Comparison of ENCODE assay signal across 12 cellular contexts in genomic region chr18:32974421-32975165, GRCh38.
DNase-seq lines count a peak whose midpoint lies in the region; ATAC-seq and TF ChIP-seq lines count a peak whose summit lies in the region.
"Had no signal": no experiment of that assay in that cellular context is flagged by ENCODE, and none has a peak within 500 bp of the region (broad histone marks: within the 10 kb centered on the region; RNA-seq: fewer than 3 reads in every experiment).

No MANE protein-coding gene starts in this region.

- TF ChIP-seq POLR2A in right lobe of liver (IDR thresholded peaks at IDR 0.05) = no peak

- H3K4me3 ChIP-seq in neuron (ENCODE audit: low read length) (no peak overlapping the region), right lobe of liver (no peak overlapping the region)

- peak; percentile 90 for ATAC-seq in GM19023 (IDR thresholded peaks at IDR 0.05; ENCODE audit: unreplicated experiment)
- ATAC-seq in HG02884 (IDR thresholded peaks at IDR 0.05; ENCODE audit: unreplicated experiment) = peak; percentile 99
- no peak for ATAC-seq in right lobe of liver
- ATAC-seq: WTC11 had no signal

- no peak for TF ChIP-seq CTCF in right lobe of liver (IDR thresholded peaks at IDR 0.05)

- peak overlapping the region; percentile 8 for H2AFZ ChIP-seq in neuron (ENCODE audit: low read depth, low read length)

- no peaks in the 10 kb centered on the region for H3K36me3 ChIP-seq in neuron (ENCODE audit: insufficient read depth, low read length)
- H3K36me3 ChIP-seq in right lobe of liver = no peaks in the 10 kb centered on the region

- no peaks in the 10 kb centered on the region for H3K27me3 ChIP-seq in neuron (ENCODE audit: insufficient read depth, low read length)
- no peaks in the 10 kb centered on the region for H3K27me3 ChIP-seq in right lobe of liver

- 25% methylated on average over 4 of the region's 4 CpGs for WGBS in right lobe of liver (ENCODE audit: insufficient coverage, low coverage, low lambda C conversion rate, missing lambda C conversion rate)

- H3K27ac ChIP-seq in right lobe of liver = no peak overlapping the region

- H3K4me1 ChIP-seq in neuron (ENCODE audit: insufficient read depth, low read length) (peaks cover 9% of the 10 kb centered on the region), right lobe of liver (no peaks in the 10 kb centered on the region)

- peak; percentile 14 for DNase-seq in NCI-H1436 treated with DMSO at 0.1 percent for 48 hours (lab: John Stamatoyannopoulos, UW)
- no peak for DNase-seq in right lobe of liver
- no peak for DNase-seq in central memory CD4-positive, alpha-beta T cell
- no peak for DNase-seq in activated CD4-positive, alpha-beta T cell treated with anti-CD3 and anti-CD28 coated beads for 48 hours
- no peak for DNase-seq in NCI-H524 treated with DMSO at 0.1 percent for 48 hours (lab: John Stamatoyannopoulos, UW)
- DNase-seq: amniotic stem cell, GF-D8, occipital lobe had no signal

- H3K9me3 ChIP-seq in neuron (ENCODE audit: low read length) (no peaks in the 10 kb centered on the region), right lobe of liver (no peaks in the 10 kb centered on the region)

- intact Hi-C loops in right lobe of liver (cut with DNase I) = no loop called here

Comparison
In these comparisons a context has a peak if more than half of its experiments do, and no peak if none do; other contexts are left out.
1. ATAC-seq: peak in GM19023 (single experiment) and HG02884 (single experiment); none in right lobe of liver (0 of 4).